ENCODE assay signal across 9 cellular contexts in genomic region chr4:78656968-78657445, GRCh38.
A peak's percentile ranks its signal among the peaks of the same experiment; 100 is the strongest.
DNase-seq lines count a peak whose midpoint lies in the region; ATAC-seq and TF ChIP-seq lines count a peak whose summit lies in the region.
"Had no signal": no experiment of that assay in that cellular context is flagged by ENCODE, and none has a peak within 500 bp of the region (broad histone marks: within the 10 kb centered on the region; RNA-seq: fewer than 3 reads in every experiment).

No MANE protein-coding gene starts in this region.

- H3K79me2 ChIP-seq in osteoblast (ENCODE audit: insufficient read depth, low read length): no peaks in the 10 kb centered on the region

- H3K27ac ChIP-seq in osteoblast (ENCODE audit: low read depth, low read length): no peak overlapping the region

- no peaks in the 10 kb centered on the region for H3K36me3 Mint-ChIP-seq in activated naive CD8-positive, alpha-beta T cell treated with anti-CD3 and anti-CD28 coated beads, Interleukin-2, amount 10 ng/mL, durations not matched to agents 7 days and 5 days
- H3K36me3 Mint-ChIP-seq in type B pancreatic cell: no peaks in the 10 kb centered on the region
- no peaks in the 10 kb centered on the region for H3K36me3 Mint-ChIP-seq in glutamatergic neuron (ENCODE audit: unreplicated experiment)

- H3K36me3 ChIP-seq in osteoblast (ENCODE audit: insufficient read depth, low read length): no peaks in the 10 kb centered on the region

- POLR2A ChIA-PET in activated naive CD8-positive, alpha-beta T cell treated with anti-CD3 and anti-CD28 coated beads, Interleukin-2, amount 10 ng/mL, durations not matched to agents 7 days and 5 days (lab: Charles Lee): interaction anchor here (1.2 to 3.2 kb wide), 2 partner anchors 26 to 120 kb away, joined by 3 to 17 read pairs; partner anchors contain the start of gene BMP2K
- POLR2A ChIA-PET in GM10248 (lab: Yijun Ruan, JAX): no interaction called here

- no peaks in the 10 kb centered on the region for H3K27me3 Mint-ChIP-seq in activated naive CD8-positive, alpha-beta T cell treated with anti-CD3 and anti-CD28 coated beads, Interleukin-2, amount 10 ng/mL, durations not matched to agents 7 days and 5 days
- H3K27me3 Mint-ChIP-seq in type B pancreatic cell (no peaks in the 10 kb centered on the region), glutamatergic neuron (ENCODE audit: unreplicated experiment) (peaks cover 2% of the 10 kb centered on the region)

- CTCF ChIA-PET in GM10248 (lab: Yijun Ruan, JAX): interaction anchor here (1.3 to 3.6 kb wide), 3 partner anchors 9 to 13 kb away, joined by 7 to 11 read pairs (median 8); no protein-coding TSS in a partner anchor

- no peak for TF ChIP-seq CTCF in osteoblast (IDR thresholded peaks at IDR 0.05; ENCODE audit: extremely low read depth, low read depth, low read length)
- no peak for TF ChIP-seq CTCF in GM10248 (IDR thresholded peaks at IDR 0.05; ENCODE audit: control extremely low read depth, extremely low read depth, low read depth, missing control alignments)
- no peak for TF ChIP-seq CTCF in type B pancreatic cell (conservative IDR thresholded peaks at IDR 0.05)
- TF ChIP-seq CTCF in glutamatergic neuron (IDR thresholded peaks at IDR 0.05; ENCODE audit: partially characterized antibody, unreplicated experiment): no peak

- H3K27ac Mint-ChIP-seq in activated naive CD8-positive, alpha-beta T cell treated with anti-CD3 and anti-CD28 coated beads, Interleukin-2, amount 10 ng/mL, durations not matched to agents 7 days and 5 days: peak overlapping the region; percentile 89
- H3K27ac Mint-ChIP-seq in type B pancreatic cell (no peak overlapping the region), glutamatergic neuron (ENCODE audit: unreplicated experiment) (no peak overlapping the region)

- H3K9me3 Mint-ChIP-seq in activated naive CD8-positive, alpha-beta T cell treated with anti-CD3 and anti-CD28 coated beads, Interleukin-2, amount 10 ng/mL, durations not matched to agents 7 days and 5 days: no peaks in the 10 kb centered on the region
- H3K9me3 Mint-ChIP-seq in type B pancreatic cell: no peaks in the 10 kb centered on the region
- H3K9me3 Mint-ChIP-seq in glutamatergic neuron (ENCODE audit: unreplicated experiment): no peaks in the 10 kb centered on the region

- H3K4me3 ChIP-seq in osteoblast (ENCODE audit: insufficient read depth, low read length): no peak overlapping the region

- peaks cover 41% of the 10 kb centered on the region for H3K4me1 Mint-ChIP-seq in activated naive CD8-positive, alpha-beta T cell treated with anti-CD3 and anti-CD28 coated beads, Interleukin-2, amount 10 ng/mL, durations not matched to agents 7 days and 5 days
- peaks cover 16% of the 10 kb centered on the region for H3K4me1 Mint-ChIP-seq in type B pancreatic cell (ENCODE audit: unreplicated experiment)
- peaks cover under 1% of the 10 kb centered on the region for H3K4me1 Mint-ChIP-seq in glutamatergic neuron (ENCODE audit: low read depth, unreplicated experiment)

- peak overlapping the region; percentile 53 for H3K4me2 ChIP-seq in osteoblast (ENCODE audit: insufficient read depth, low read length)

- peak; percentile 37 for DNase-seq in KG1 (lab: John Stamatoyannopoulos, UW)
- no peak for DNase-seq in activated naive CD8-positive, alpha-beta T cell treated with anti-CD3 and anti-CD28 coated beads, Interleukin-2, amount 10 ng/mL, durations not matched to agents 7 days and 5 days
- no peak for DNase-seq in osteoblast (ENCODE audit: insufficient read length, low spot score, missing footprints)
- DNase-seq in superior temporal gyrus (ENCODE audit: extremely low spot score): no peak
- no peak for DNase-seq in GM10248 (ENCODE audit: extremely low spot score)
- no peak for DNase-seq in type B pancreatic cell (ENCODE audit: extremely low spot score, unreplicated experiment)
- DNase-seq in glutamatergic neuron: no peak

- H2AFZ ChIP-seq in osteoblast (ENCODE audit: low read length): peak overlapping the region; percentile 95

- H3K9me3 ChIP-seq in osteoblast (ENCODE audit: low read depth, low read length): no peaks in the 10 kb centered on the region

- no peaks in the 10 kb centered on the region for H3K27me3 ChIP-seq in osteoblast (ENCODE audit: insufficient read depth, low read length)

- peaks cover 68% of the 10 kb centered on the region for H3K4me1 ChIP-seq in osteoblast (ENCODE audit: insufficient read depth, low read length)

- H4K20me1 ChIP-seq in osteoblast (ENCODE audit: insufficient read depth, low read length): no peaks in the 10 kb centered on the region

- peak; percentile 49 for ATAC-seq in GM18870 (IDR thresholded peaks at IDR 0.05; ENCODE audit: unreplicated experiment)
- ATAC-seq in activated naive CD8-positive, alpha-beta T cell treated with anti-CD3 and anti-CD28 coated beads, Interleukin-2, amount 10 ng/mL, durations not matched to agents 7 days and 5 days (ENCODE audit: low read depth): peak; percentile 30
- ATAC-seq: HCT116 had no signal

- H3K4me3 Mint-ChIP-seq in activated naive CD8-positive, alpha-beta T cell treated with anti-CD3 and anti-CD28 coated beads, Interleukin-2, amount 10 ng/mL, durations not matched to agents 7 days and 5 days: peak overlapping the region; percentile 69
- H3K4me3 Mint-ChIP-seq in type B pancreatic cell (no peak overlapping the region), glutamatergic neuron (ENCODE audit: unreplicated experiment) (no peak overlapping the region)
